Comparison of ENCODE assay signal across 8 cellular contexts in the genomic region with DNA sequence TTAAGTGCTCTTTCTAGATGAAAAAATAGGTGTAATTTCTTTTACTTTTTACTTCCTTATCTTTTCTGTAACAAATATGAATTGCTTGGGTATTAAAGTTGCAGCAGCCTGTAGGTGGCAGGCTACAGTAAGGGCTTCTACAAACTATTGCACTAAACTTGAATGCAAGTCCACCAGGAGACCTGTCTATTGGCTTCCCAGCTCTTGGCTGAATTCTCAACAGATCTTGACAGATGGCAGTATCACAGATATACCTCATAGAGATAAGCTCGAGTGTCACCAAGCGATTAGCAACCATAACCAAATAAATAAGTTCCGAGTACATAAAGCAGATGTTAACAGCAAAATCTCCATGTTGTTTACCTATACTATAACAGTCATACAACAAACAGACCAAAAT. TPM values are rescaled to one million over a fixed set of nuclear protein-coding genes. Genes with fewer than 3 reads are reported as not detected.
DNase-seq lines count a peak whose midpoint lies in the region; ATAC-seq, FAIRE-seq and TF ChIP-seq lines count a peak whose summit lies in the region.

No MANE protein-coding gene starts in this region.

- no peaks in the 10 kb centered on the region for H3K27me3 ChIP-seq in CD4-positive, alpha-beta T cell (ENCODE audit: control insufficient read depth, insufficient read depth, low read length)
- no peaks in the 10 kb centered on the region for H3K27me3 ChIP-seq in GM23338 (ENCODE audit: insufficient read depth)
- H3K27me3 ChIP-seq in pancreas: no peaks in the 10 kb centered on the region

- H3K9me2 ChIP-seq in GM23338 (ENCODE audit: insufficient read depth): no peaks in the 10 kb centered on the region

- 13 to 14% methylated on average over 3 of the region's 3 CpGs for WGBS in pancreas, 2 donors

- peaks cover 58% of the 10 kb centered on the region for H3K4me1 Mint-ChIP-seq in CD4-positive, alpha-beta T cell (ENCODE audit: low read depth)
- H3K4me1 Mint-ChIP-seq in GM23338: no peaks in the 10 kb centered on the region; the same call in 2 of the 3 replicates
- no peaks in the 10 kb centered on the region for H3K4me1 Mint-ChIP-seq in activated T-helper 2 cell treated with anti-CD3 and anti-CD28 coated beads, Interferon-gamma antibody, Interleukin-2, Interleukin-4, amounts not matched to agents 10 μg/mL and 5 μg/mL and 100 μg/mL, durations not matched to agents 14 hours and 24 hours and 36 hours (ENCODE audit: low read depth)

- H3K27ac Mint-ChIP-seq in CD4-positive, alpha-beta T cell: peak overlapping the region; percentile 13
- H3K27ac Mint-ChIP-seq in GM23338: no peak overlapping the region
- H3K27ac Mint-ChIP-seq in activated T-helper 2 cell treated with anti-CD3 and anti-CD28 coated beads, Interferon-gamma antibody, Interleukin-2, Interleukin-4, amounts not matched to agents 10 μg/mL and 5 μg/mL and 100 μg/mL, durations not matched to agents 14 hours and 24 hours and 36 hours: no peak overlapping the region

- H3K27me3 Mint-ChIP-seq in CD4-positive, alpha-beta T cell: no peaks in the 10 kb centered on the region
- H3K27me3 Mint-ChIP-seq in GM23338 (ENCODE audit: insufficient read depth, low read depth, poor library complexity): no peaks in the 10 kb centered on the region
- H3K27me3 Mint-ChIP-seq in activated T-helper 2 cell treated with anti-CD3 and anti-CD28 coated beads, Interferon-gamma antibody, Interleukin-2, Interleukin-4, amounts not matched to agents 10 μg/mL and 5 μg/mL and 100 μg/mL, durations not matched to agents 14 hours and 24 hours and 36 hours (ENCODE audit: low read depth): no peaks in the 10 kb centered on the region

- intact Hi-C loops in CD4-positive, alpha-beta T cell (cut with DNase I, micrococcal nuclease): loop anchor here (1.0 kb wide), 2 partner anchors 63 to 188 kb away; no protein-coding TSS in a partner anchor
- intact Hi-C loops in pancreas (cut with DNase I): no loop called here
- intact Hi-C loops in activated T-helper 2 cell treated with anti-CD3 and anti-CD28 coated beads, Interferon-gamma antibody, Interleukin-2, Interleukin-4, amounts not matched to agents 10 μg/mL and 5 μg/mL and 100 μg/mL, durations not matched to agents 14 hours and 24 hours and 36 hours (cut with micrococcal nuclease): loop anchor here (2.0 kb wide), 1 partner anchor 189 kb away; no protein-coding TSS in a partner anchor

- CTCF ChIA-PET in CD4-positive, alpha-beta T cell (lab: Charles Lee): interaction anchor here (0.6 to 2.9 kb wide), 4 partner anchors 87 to 193 kb away, joined by 3 to 15 read pairs (median 4); a partner anchor contains a TSS

- H3K4me3 ChIP-seq in GM23338: no peak overlapping the region
- H3K4me3 ChIP-seq in fibroblast of villous mesenchyme (ENCODE audit: low read depth, low read length): no peak overlapping the region
- H3K4me3 ChIP-seq in pancreas: no peak overlapping the region

- H3F3A ChIP-seq in GM23338 (replicated peaks; ENCODE audit: low read depth): no peaks in the 10 kb centered on the region

- H3K79me2 ChIP-seq in GM23338 (replicated peaks; ENCODE audit: insufficient read depth): peaks cover 3% of the 10 kb centered on the region; the same call in 1 of the 2 replicates

- no peaks in the 10 kb centered on the region for H3K9me3 Mint-ChIP-seq in CD4-positive, alpha-beta T cell
- no peaks in the 10 kb centered on the region for H3K9me3 Mint-ChIP-seq in GM23338
- no peaks in the 10 kb centered on the region for H3K9me3 Mint-ChIP-seq in activated T-helper 2 cell treated with anti-CD3 and anti-CD28 coated beads, Interferon-gamma antibody, Interleukin-2, Interleukin-4, amounts not matched to agents 10 μg/mL and 5 μg/mL and 100 μg/mL, durations not matched to agents 14 hours and 24 hours and 36 hours

- no peak overlapping the region for H3K4me2 ChIP-seq in GM23338

- H3K36me3 ChIP-seq in GM23338 (ENCODE audit: insufficient read depth) (no peaks in the 10 kb centered on the region), pancreas (peaks cover 0 to 11% (median 7%) of the 10 kb centered on the region in 3 donors)

- H3K4me1 ChIP-seq in GM23338 (ENCODE audit: insufficient read depth) (peaks cover 3% of the 10 kb centered on the region; the same call in 1 of the 2 replicates), pancreas (no peaks in the 10 kb centered on the region)

- H4K20me1 ChIP-seq in GM23338 (replicated peaks; ENCODE audit: insufficient read depth): no peaks in the 10 kb centered on the region; the same call in 1 of the 2 replicates

- peaks cover 52% of the 10 kb centered on the region for H3K36me3 Mint-ChIP-seq in CD4-positive, alpha-beta T cell (ENCODE audit: low read depth)
- peaks cover 3% of the 10 kb centered on the region; the same call in 1 of the 3 replicates for H3K36me3 Mint-ChIP-seq in GM23338 (ENCODE audit: low read depth)
- H3K36me3 Mint-ChIP-seq in activated T-helper 2 cell treated with anti-CD3 and anti-CD28 coated beads, Interferon-gamma antibody, Interleukin-2, Interleukin-4, amounts not matched to agents 10 μg/mL and 5 μg/mL and 100 μg/mL, durations not matched to agents 14 hours and 24 hours and 36 hours (ENCODE audit: low read depth): peaks cover 3% of the 10 kb centered on the region

- peak overlapping the region; percentile 46 for H3K4me3 Mint-ChIP-seq in CD4-positive, alpha-beta T cell
- H3K4me3 Mint-ChIP-seq in GM23338: no peak overlapping the region
- H3K4me3 Mint-ChIP-seq in activated T-helper 2 cell treated with anti-CD3 and anti-CD28 coated beads, Interferon-gamma antibody, Interleukin-2, Interleukin-4, amounts not matched to agents 10 μg/mL and 5 μg/mL and 100 μg/mL, durations not matched to agents 14 hours and 24 hours and 36 hours (ENCODE audit: low read depth): no peak overlapping the region

- peak; percentile 96 for ATAC-seq in CD4-positive, alpha-beta T cell (ENCODE audit: poor library complexity)
- ATAC-seq in GM23338: peak; percentile 76
- ATAC-seq in pancreas: peak; percentile 78 to 96 (median 92)
- ATAC-seq in HG02588 (IDR thresholded peaks at IDR 0.05; ENCODE audit: unreplicated experiment): no peak

- H3K27ac ChIP-seq in CD4-positive, alpha-beta T cell (ENCODE audit: low read depth, low read length): no peak overlapping the region
- no peak overlapping the region for H3K27ac ChIP-seq in GM23338 (ENCODE audit: low read depth)
- H3K27ac ChIP-seq in pancreas: no peak overlapping the region

- POLR2A ChIA-PET in CD4-positive, alpha-beta T cell (lab: Charles Lee): interaction anchor here (0.6 to 2.5 kb wide), 3 partner anchors 33 to 188 kb away, joined by 3 to 13 read pairs (median 4); no protein-coding TSS in a partner anchor

- no peak for FAIRE-seq in pancreas (lab: Jason Lieb, UNC)

- H2AFZ ChIP-seq in GM23338: no peak overlapping the region

- TF ChIP-seq CTCF in CD4-positive, alpha-beta T cell (IDR thresholded peaks at IDR 0.05): peak; percentile 75
- TF ChIP-seq CTCF in GM23338 (conservative IDR thresholded peaks at IDR 0.05; ENCODE audit: low read depth in 2 of 2) (peak; percentile 76 to 88), fibroblast of villous mesenchyme (IDR thresholded peaks at IDR 0.05; ENCODE audit: insufficient read depth, low read depth, low read length) (peak; percentile 73), pancreas (IDR thresholded peaks at IDR 0.05) (peak in 3 of 4 donors; percentile 26 to 64 (median 40))

- peak in 9 of 10 experiments; percentile 15 to 45 (median 30) for DNase-seq in CD4-positive, alpha-beta T cell
- peak; percentile 70 for DNase-seq in GM23338 (ENCODE audit: low spot score)
- peak; percentile 16 for DNase-seq in NOMO-1 treated with dmso at 0.1 percent for 144 hours (lab: John Stamatoyannopoulos, UW; ENCODE audit: unreplicated experiment)
- DNase-seq in activated T-helper 9 cell treated with anti-CD3 and anti-CD28 coated beads, Interleukin-2, amount 50 U/mL, for 16 hours (ENCODE audit: low read depth): peak; percentile 12
- DNase-seq in fibroblast of villous mesenchyme (ENCODE audit: low read depth): peak; percentile 71
- peak in 3 of 6 donors; percentile 33 to 53 (median 36) for DNase-seq in pancreas
- DNase-seq in activated T-helper 2 cell treated with anti-CD3 and anti-CD28 coated beads, Interferon-gamma antibody, Interleukin-2, Interleukin-4, amounts not matched to agents 10 μg/mL and 5 μg/mL and 100 μg/mL, durations not matched to agents 14 hours and 24 hours and 36 hours (ENCODE audit: low spot score): no peak

- no peaks in the 10 kb centered on the region for H3K9me3 ChIP-seq in CD4-positive, alpha-beta T cell (ENCODE audit: control insufficient read depth, low read length)
- no peaks in the 10 kb centered on the region for H3K9me3 ChIP-seq in pancreas

RNA-seq across cellular contexts. Expression of a gene that starts 5.9 kb away (rescaled TPM):
- 10 to 100 TPM; 69.6 to 72.8 TPM for total RNA-seq in CD4-positive, alpha-beta T cell
- 19.7 and 25.2 TPM in 2 replicates for total RNA-seq in GM23338 (2014; rRNA removed; shearing (Covaris generic))
- polyA plus RNA-seq in GM23338 (2016; fragmentation: Nextera tagmentation; extraction: Ambion mirVana) (11.4 and 13.7 TPM in 2 replicates), pancreas (10 to 100 TPM; 20.7 to 50.4 TPM)
- total RNA-seq in fibroblast of villous mesenchyme (48.3 and 60.5 TPM in 2 replicates), pancreas (10 to 100 TPM in 5 of 6 donors, 1 to 10 TPM in 1; 10.0 to 19.0 (median 14.5) TPM)
- total RNA-seq in activated T-helper 2 cell treated with anti-CD3 and anti-CD28 coated beads, Interferon-gamma antibody, Interleukin-2, Interleukin-4, amounts not matched to agents 10 μg/mL and 5 μg/mL and 100 μg/mL, durations not matched to agents 14 hours and 24 hours and 36 hours: 11.3 and 18.0 TPM in 2 replicates

RNA-seq across cellular contexts. Expression of a gene that starts 50.9 kb away (rescaled TPM):
- not detected for total RNA-seq in CD4-positive, alpha-beta T cell
- total RNA-seq in GM23338 (2014; rRNA removed; shearing (Covaris generic)): not detected in 2 replicates
- polyA plus RNA-seq in GM23338 (2016; fragmentation: Nextera tagmentation; extraction: Ambion mirVana) (not detected in 2 replicates), pancreas (not detected)
- total RNA-seq in fibroblast of villous mesenchyme (not detected in 2 replicates), pancreas (not detected)
- not detected in 2 replicates for total RNA-seq in activated T-helper 2 cell treated with anti-CD3 and anti-CD28 coated beads, Interferon-gamma antibody, Interleukin-2, Interleukin-4, amounts not matched to agents 10 μg/mL and 5 μg/mL and 100 μg/mL, durations not matched to agents 14 hours and 24 hours and 36 hours

Comparison
In these comparisons a context has a peak if more than half of its experiments do, and no peak if none do; other contexts are left out.
1. intact Hi-C loops: an anchor here in CD4-positive, alpha-beta T cell (1.0 kb wide) and activated T-helper 2 cell treated with anti-CD3 and anti-CD28 coated beads, Interferon-gamma antibody, Interleukin-2, Interleukin-4, amounts not matched to agents 10 μg/mL and 5 μg/mL and 100 μg/mL, durations not matched to agents 14 hours and 24 hours and 36 hours (2.0 kb wide); none called in pancreas.